ENCODE assay signal across 5 cellular contexts in genomic region chr10:120285408-120285807, GRCh38.
"Had no signal": no experiment of that assay in that cellular context is flagged by ENCODE, and none has a peak within 500 bp of the region (broad histone marks: within the 10 kb centered on the region; RNA-seq: fewer than 3 reads in every experiment).

No MANE protein-coding gene starts in this region.

- H3K4me3 ChIP-seq: K562 had no signal

- H3K36me3 Mint-ChIP-seq: IgD-negative memory B cell had no signal

- ATAC-seq: HepG2, K562 had no signal

- H3K4me3 Mint-ChIP-seq: IgD-negative memory B cell had no signal

- H3K27ac Mint-ChIP-seq: IgD-negative memory B cell had no signal

- DNase-seq: IMR-90 had no signal

- H3K27ac ChIP-seq: HL-60 had no signal
